30 cellular contexts compared by ENCODE assay signal in genomic region chr1:152656459-152656858, GRCh38. TPM values are rescaled to one million over a fixed set of nuclear protein-coding genes. Genes with fewer than 3 reads are reported as not detected.
"Had no signal": no experiment of that assay in that cellular context is flagged by ENCODE, and none has a peak within 500 bp of the region (broad histone marks: within the 10 kb centered on the region; RNA-seq: fewer than 3 reads in every experiment).

No MANE protein-coding gene starts in this region.

- H3K4me3 Mint-ChIP-seq: stimulated activated effector memory CD8-positive, alpha-beta T cell treated with anti-CD3 and anti-CD28 coated beads, Interleukin-12 subunit alpha, Interleukin-12 subunit beta, amount 100 ng/mL, for 72 hours; stimulated activated memory B cell treated with anti-CD40 and anti-IgM and Interleukin-4, amounts not matched to agents 10 μg/mL and 1 μg/mL and 100 μg/mL, for 72 hours; stimulated activated naive B cell treated with anti-CD40 and anti-IgM and Interleukin-4, amounts not matched to agents 10 μg/mL and 1 μg/mL and 100 μg/mL, for 72 hours; stimulated activated naive CD8-positive, alpha-beta T cell treated with anti-CD3 and anti-CD28 coated beads, Interleukin-15, amount 100 ng/mL, for 72 hours; stimulated activated naive CD8-positive, alpha-beta T cell treated with anti-CD3 and anti-CD28 coated beads, Interleukin-15, Interleukin-2, amounts not matched to agents 100 ng/mL and 50 ng/mL, for 24 hours; type B pancreatic cell had no signal

- H3K27ac Mint-ChIP-seq: stimulated activated effector memory CD8-positive, alpha-beta T cell treated with anti-CD3 and anti-CD28 coated beads, Interleukin-12 subunit alpha, Interleukin-12 subunit beta, amount 100 ng/mL, for 72 hours; stimulated activated memory B cell treated with anti-CD40 and anti-IgM and Interleukin-4, amounts not matched to agents 10 μg/mL and 1 μg/mL and 100 μg/mL, for 72 hours; stimulated activated naive B cell treated with anti-CD40 and anti-IgM and Interleukin-4, amounts not matched to agents 10 μg/mL and 1 μg/mL and 100 μg/mL, for 72 hours; stimulated activated naive CD8-positive, alpha-beta T cell treated with anti-CD3 and anti-CD28 coated beads, Interleukin-15, amount 100 ng/mL, for 72 hours; stimulated activated naive CD8-positive, alpha-beta T cell treated with anti-CD3 and anti-CD28 coated beads, Interleukin-15, Interleukin-2, amounts not matched to agents 100 ng/mL and 50 ng/mL, for 24 hours; type B pancreatic cell had no signal

- H3K27me3 ChIP-seq: stomach, suprapubic skin, testis, thyroid gland, tibial artery, tibial nerve, transverse colon, upper lobe of left lung, uterus, vagina had no signal

- H3K4me3 ChIP-seq: stomach, suprapubic skin, testis, thoracic aorta, thyroid gland, tibial artery, tibial nerve, transverse colon, upper lobe of left lung, uterus, vagina had no signal

- H3K9me3 ChIP-seq: stomach, suprapubic skin, testis, thoracic aorta, thyroid gland, tibial artery, tibial nerve, transverse colon, upper lobe of left lung, uterus, vagina had no signal

- H3K9me3 Mint-ChIP-seq: stimulated activated effector memory CD8-positive, alpha-beta T cell treated with anti-CD3 and anti-CD28 coated beads, Interleukin-12 subunit alpha, Interleukin-12 subunit beta, amount 100 ng/mL, for 72 hours; stimulated activated memory B cell treated with anti-CD40 and anti-IgM and Interleukin-4, amounts not matched to agents 10 μg/mL and 1 μg/mL and 100 μg/mL, for 72 hours; stimulated activated naive B cell treated with anti-CD40 and anti-IgM and Interleukin-4, amounts not matched to agents 10 μg/mL and 1 μg/mL and 100 μg/mL, for 72 hours; stimulated activated naive CD8-positive, alpha-beta T cell treated with anti-CD3 and anti-CD28 coated beads, Interleukin-15, amount 100 ng/mL, for 72 hours; stimulated activated naive CD8-positive, alpha-beta T cell treated with anti-CD3 and anti-CD28 coated beads, Interleukin-15, Interleukin-2, amounts not matched to agents 100 ng/mL and 50 ng/mL, for 24 hours; type B pancreatic cell had no signal

- H3K36me3 Mint-ChIP-seq: stimulated activated effector memory CD8-positive, alpha-beta T cell treated with anti-CD3 and anti-CD28 coated beads, Interleukin-12 subunit alpha, Interleukin-12 subunit beta, amount 100 ng/mL, for 72 hours; stimulated activated memory B cell treated with anti-CD40 and anti-IgM and Interleukin-4, amounts not matched to agents 10 μg/mL and 1 μg/mL and 100 μg/mL, for 72 hours; stimulated activated naive B cell treated with anti-CD40 and anti-IgM and Interleukin-4, amounts not matched to agents 10 μg/mL and 1 μg/mL and 100 μg/mL, for 72 hours; type B pancreatic cell had no signal

- H3K27me3 Mint-ChIP-seq: type B pancreatic cell had no signal

- H3K36me3 ChIP-seq: stomach, suprapubic skin, thoracic aorta, thyroid gland, tibial artery, tibial nerve, transverse colon, upper lobe of left lung, uterus, vagina had no signal

- H3K27ac ChIP-seq: stomach, suprapubic skin, testis, thoracic aorta, thyroid gland, tibial artery, tibial nerve, transverse colon, upper lobe of left lung, uterus, vagina had no signal

- DNase-seq: stimulated activated CD4-positive, alpha-beta T cell treated with anti-CD3 and anti-CD28 coated beads, Interleukin-2, amount 100 ng/mL, for 48 hours; stimulated activated CD4-positive, alpha-beta T cell treated with anti-CD3 and anti-CD28 coated beads, Interleukin-4, amount 100 ng/mL, for 1 hour; stimulated activated CD4-positive, alpha-beta T cell treated with anti-CD3 and anti-CD28 coated beads, Interleukin-4, amount 100 ng/mL, for 24 hours; stimulated activated CD4-positive, alpha-beta T cell treated with anti-CD3 and anti-CD28 coated beads, Interleukin-4, amount 100 ng/mL, for 4 hours; stimulated activated CD8-positive, alpha-beta memory T cell treated with anti-CD3 and anti-CD28 coated beads, Interleukin-4, amount 100 ng/mL, for 48 hours; stimulated activated naive B cell treated with anti-CD40 and anti-IgM and Interleukin-4, amounts not matched to agents 10 μg/mL and 1 μg/mL and 100 μg/mL, for 72 hours; stimulated activated naive CD4-positive, alpha-beta T cell; stimulated activated naive CD4-positive, alpha-beta T cell treated with Interleukin-2 at 50 U/mL for 16 hours; stimulated activated naive CD8-positive, alpha-beta T cell treated with anti-CD3 and anti-CD28 coated beads, Interleukin-15, amount 100 ng/mL, for 72 hours; stimulated activated naive CD8-positive, alpha-beta T cell treated with anti-CD3 and anti-CD28 coated beads, Interleukin-15, Interleukin-2, amounts not matched to agents 100 U/mL and 50 U/mL, for 24 hours; stomach; substantia nigra; testis; thyroid gland; tibial artery; transverse colon; upper lobe of left lung; uterus had no signal

- H3K4me1 ChIP-seq: stomach, suprapubic skin, testis, thyroid gland, tibial artery, tibial nerve, transverse colon, upper lobe of left lung, uterus, vagina had no signal

- ATAC-seq: stimulated activated effector memory CD8-positive, alpha-beta T cell treated with anti-CD3 and anti-CD28 coated beads, Interleukin-12 subunit alpha, Interleukin-12 subunit beta, amount 100 ng/mL, for 72 hours; stimulated activated memory B cell treated with anti-CD40 and anti-IgM and Interleukin-4, amounts not matched to agents 10 μg/mL and 1 μg/mL and 100 μg/mL, for 72 hours; stimulated activated naive B cell treated with anti-CD40 and anti-IgM and Interleukin-4, amounts not matched to agents 10 μg/mL and 1 μg/mL and 100 μg/mL, for 72 hours; stimulated activated naive CD8-positive, alpha-beta T cell treated with anti-CD3 and anti-CD28 coated beads, Interleukin-15, amount 100 ng/mL, for 72 hours; stimulated activated naive CD8-positive, alpha-beta T cell treated with anti-CD3 and anti-CD28 coated beads, Interleukin-15, Interleukin-2, amounts not matched to agents 100 U/mL and 50 U/mL, for 24 hours had no signal

RNA-seq across cellular contexts. Expression of gene LCE2D, which starts 6.7 kb away (rescaled TPM):
- total RNA-seq: stomach, subcutaneous adipose tissue, temporal lobe, testis, thoracic aorta, thyroid gland, tibial nerve, transverse colon, upper lobe of left lung, ureter, urinary bladder, uterus, vagina had no signal

RNA-seq across cellular contexts. Expression of gene LCE2C, which starts 18.6 kb away (rescaled TPM):
- total RNA-seq: stomach, subcutaneous adipose tissue, temporal lobe, testis, tibial nerve, transverse colon, upper lobe of left lung, ureter, urinary bladder, uterus, vagina had no signal

RNA-seq across cellular contexts. Expression of gene LCE2B, which starts 29.5 kb away (rescaled TPM):
- total RNA-seq: stomach, subcutaneous adipose tissue, temporal lobe, testis, thyroid gland, tibial nerve, transverse colon, upper lobe of left lung, ureter, urinary bladder, uterus, vagina had no signal

RNA-seq across cellular contexts. Expression of gene LCE3A, which starts 33.6 kb away (rescaled TPM):
- total RNA-seq: stomach, subcutaneous adipose tissue, suprapubic skin, temporal lobe, testis, thoracic aorta, thyroid gland, tibial nerve, transverse colon, upper lobe of left lung, ureter, urinary bladder, uterus, vagina had no signal

RNA-seq across cellular contexts. Expression of gene LCE2A, which starts 41.7 kb away (rescaled TPM):
- total RNA-seq: stomach, subcutaneous adipose tissue, temporal lobe, testis, thoracic aorta, thyroid gland, tibial nerve, transverse colon, upper lobe of left lung, ureter, urinary bladder, uterus, vagina had no signal
